10 cellular contexts compared by ENCODE assay signal in the genomic region with DNA sequence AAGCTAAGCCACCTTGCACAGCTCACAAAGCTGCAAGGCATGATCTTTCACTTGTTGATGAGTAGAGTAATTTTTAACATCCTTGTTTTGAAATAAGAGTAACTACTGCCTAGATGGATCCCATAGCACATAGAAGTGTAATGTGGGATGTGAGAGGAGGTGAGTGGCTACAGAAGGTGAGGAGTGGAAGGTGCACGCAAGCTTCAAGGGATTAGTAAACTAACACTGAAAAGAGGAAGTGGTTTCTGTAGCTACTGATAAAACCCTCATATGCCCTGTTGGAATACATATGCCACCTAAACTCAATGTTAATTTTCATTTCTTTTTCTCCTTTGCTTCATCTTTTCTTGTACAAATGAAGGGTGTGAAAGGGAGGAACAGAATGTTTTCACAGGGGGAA. TPM values are rescaled to one million over a fixed set of nuclear protein-coding genes. Genes with fewer than 3 reads are reported as not detected.
DNase-seq lines count a peak whose midpoint lies in the region; ATAC-seq and TF ChIP-seq lines count a peak whose summit lies in the region.
"Had no signal": no experiment of that assay in that cellular context is flagged by ENCODE, and none has a peak within 500 bp of the region (broad histone marks: within the 10 kb centered on the region; RNA-seq: fewer than 3 reads in every experiment).

No MANE protein-coding gene starts in this region.

- H3K9me2 ChIP-seq in GM23248 (ENCODE audit: insufficient read depth), result no peaks in the 10 kb centered on the region

- TF ChIP-seq POLR2A in gastroesophageal sphincter (IDR thresholded peaks at IDR 0.05), result no peak

- H3K9me3 ChIP-seq in GM23248 (ENCODE audit: low read depth), result no peaks in the 10 kb centered on the region
- no peaks in the 10 kb centered on the region for H3K9me3 ChIP-seq in gastroesophageal sphincter

- peak overlapping the region; percentile 35 for H3K27ac Mint-ChIP-seq in activated CD8-positive, alpha-beta T cell treated with anti-CD3 and anti-CD28 coated beads for 36 hours
- no peak overlapping the region for H3K27ac Mint-ChIP-seq in osteocyte (ENCODE audit: unreplicated experiment)

- H3K4me2 ChIP-seq in GM23248 (ENCODE audit: unreplicated experiment), result no peak overlapping the region

- ATAC-seq in GM18498 (IDR thresholded peaks at IDR 0.05; ENCODE audit: unreplicated experiment), result peak; percentile 70
- peak; percentile 64 for ATAC-seq in GM21381 (IDR thresholded peaks at IDR 0.05; ENCODE audit: unreplicated experiment)
- ATAC-seq in HG03432 (IDR thresholded peaks at IDR 0.05; ENCODE audit: unreplicated experiment), result peak; percentile 65
- peak; percentile 43 for ATAC-seq in activated CD8-positive, alpha-beta T cell treated with anti-CD3 and anti-CD28 coated beads for 36 hours
- ATAC-seq in gastroesophageal sphincter, result no peak
- ATAC-seq: SK-N-SH treated with all-trans-retinoic acid at 6 μM for 48 hours had no signal

- H3K4me3 Mint-ChIP-seq in activated CD8-positive, alpha-beta T cell treated with anti-CD3 and anti-CD28 coated beads for 36 hours, result no peak overlapping the region
- no peak overlapping the region for H3K4me3 Mint-ChIP-seq in osteocyte (ENCODE audit: unreplicated experiment)

- H3K4me3 ChIP-seq in GM23248 (no peak overlapping the region), gastroesophageal sphincter (no peak overlapping the region)
- H3K4me3 ChIP-seq: dorsolateral prefrontal cortex had no signal

- POLR2A ChIA-PET in activated CD8-positive, alpha-beta T cell treated with anti-CD3 and anti-CD28 coated beads for 36 hours (lab: Charles Lee), result interaction anchor here (1.0 kb wide), 1 partner anchor 22 kb away, joined by 3 read pairs; a partner anchor contains a TSS

- no peaks in the 10 kb centered on the region for H3K27me3 ChIP-seq in GM23248 (replicated peaks; ENCODE audit: insufficient read depth)
- no peaks in the 10 kb centered on the region for H3K27me3 ChIP-seq in gastroesophageal sphincter
- H3K27me3 ChIP-seq: dorsolateral prefrontal cortex had no signal

- CTCF ChIA-PET in activated CD8-positive, alpha-beta T cell treated with anti-CD3 and anti-CD28 coated beads for 36 hours (lab: Charles Lee), result interaction anchor here (1.0 kb wide), 1 partner anchor 57 kb away, joined by 4 read pairs; no protein-coding TSS in a partner anchor

- H3F3A ChIP-seq in GM23248 (ENCODE audit: insufficient read depth), result 0 out of 2 replicates have a peak, but pooled peaks cover 11% of the 10 kb centered on the region

- TF ChIP-seq EP300 in gastroesophageal sphincter (IDR thresholded peaks at IDR 0.05), result no peak

- H3K27me3 Mint-ChIP-seq in activated CD8-positive, alpha-beta T cell treated with anti-CD3 and anti-CD28 coated beads for 36 hours, result no peaks in the 10 kb centered on the region
- H3K27me3 Mint-ChIP-seq in osteocyte (ENCODE audit: unreplicated experiment), result peaks cover 4% of the 10 kb centered on the region

- in situ Hi-C loops in GM23248 (cut with MboI), result no loop called here

- H3K36me3 ChIP-seq in GM23248 (ENCODE audit: low read depth) (no peaks in the 10 kb centered on the region), gastroesophageal sphincter (no peaks in the 10 kb centered on the region)

- H3K9ac ChIP-seq in GM23248, result no peak overlapping the region

- no peak overlapping the region for H3K27ac ChIP-seq in GM23248
- no peak overlapping the region for H3K27ac ChIP-seq in gastroesophageal sphincter

- no peak for TF ChIP-seq CTCF in activated CD8-positive, alpha-beta T cell treated with anti-CD3 and anti-CD28 coated beads for 36 hours (IDR thresholded peaks at IDR 0.05)
- TF ChIP-seq CTCF in osteocyte (IDR thresholded peaks at IDR 0.05) (no peak), gastroesophageal sphincter (IDR thresholded peaks at IDR 0.05) (no peak)

- WGBS in GM23248 (ENCODE audit: low coverage in 1 of 2, low lambda C conversion rate in 2 of 2, missing lambda C conversion rate in 2 of 2), 2 experiments, result 93 to 96% methylated on average over 1 of the region's 1 CpG
- 70 to 89% methylated on average over 1 of the region's 1 CpG for WGBS in gastroesophageal sphincter (ENCODE audit: low coverage in 1 of 2), 2 donors

- no peaks in the 10 kb centered on the region for H3K36me3 Mint-ChIP-seq in activated CD8-positive, alpha-beta T cell treated with anti-CD3 and anti-CD28 coated beads for 36 hours (ENCODE audit: low read depth)
- H3K36me3 Mint-ChIP-seq in osteocyte (ENCODE audit: unreplicated experiment), result no peaks in the 10 kb centered on the region

- peaks cover 52% of the 10 kb centered on the region for H3K4me1 Mint-ChIP-seq in activated CD8-positive, alpha-beta T cell treated with anti-CD3 and anti-CD28 coated beads for 36 hours (ENCODE audit: low read depth)
- H3K4me1 Mint-ChIP-seq in osteocyte (ENCODE audit: unreplicated experiment), result peaks cover 2% of the 10 kb centered on the region

- DNase-seq in activated CD8-positive, alpha-beta T cell treated with anti-CD3 and anti-CD28 coated beads for 36 hours, result peak; percentile 26
- DNase-seq in osteocyte (ENCODE audit: extremely low spot score, unreplicated experiment) (no peak), GM23248 (no peak), dedifferentiated amniotic fluid mesenchymal stem cell (ENCODE audit: extremely low spot score) (no peak)
- DNase-seq: dorsolateral prefrontal cortex had no signal

- no peaks in the 10 kb centered on the region for H3K9me3 Mint-ChIP-seq in activated CD8-positive, alpha-beta T cell treated with anti-CD3 and anti-CD28 coated beads for 36 hours
- no peaks in the 10 kb centered on the region for H3K9me3 Mint-ChIP-seq in osteocyte (ENCODE audit: unreplicated experiment)

- no peak overlapping the region for H2AFZ ChIP-seq in GM23248

- intact Hi-C loops in activated CD8-positive, alpha-beta T cell treated with anti-CD3 and anti-CD28 coated beads for 36 hours (cut with micrococcal nuclease), result loop anchor here (5.0 kb wide), 1 partner anchor 58 kb away; no protein-coding TSS in a partner anchor

- H3K4me1 ChIP-seq in GM23248 (ENCODE audit: insufficient read depth) (peaks cover 14% of the 10 kb centered on the region), gastroesophageal sphincter (peaks cover 0 to 10% (median 0%) of the 10 kb centered on the region in 3 donors)

- no peaks in the 10 kb centered on the region for H4K20me1 ChIP-seq in GM23248 (ENCODE audit: insufficient read depth)

- H3K79me2 ChIP-seq in GM23248 (ENCODE audit: insufficient read depth), result no peaks in the 10 kb centered on the region

RNA-seq across cellular contexts. Expression of a gene that starts 22.0 kb away (rescaled TPM):
- total RNA-seq in activated CD8-positive, alpha-beta T cell treated with anti-CD3 and anti-CD28 coated beads for 36 hours, result 10 to 100 TPM; 59.8 to 70.0 TPM
- total RNA-seq in osteocyte, result 1.3 and 2.1 TPM in 2 replicates
- 43.6 and 47.6 TPM in 2 replicates for total RNA-seq in GM23248 (2014; rRNA removed; shearing (Covaris generic))
- 45.4 and 46.0 TPM in 2 replicates for polyA plus RNA-seq in GM23248 (2016; fragmentation: Nextera tagmentation; extraction: Ambion mirVana)
- total RNA-seq in gastroesophageal sphincter, result 10 to 100 TPM; 14.2 to 78.6 (median 47.9) TPM
